In the genomic region with DNA sequence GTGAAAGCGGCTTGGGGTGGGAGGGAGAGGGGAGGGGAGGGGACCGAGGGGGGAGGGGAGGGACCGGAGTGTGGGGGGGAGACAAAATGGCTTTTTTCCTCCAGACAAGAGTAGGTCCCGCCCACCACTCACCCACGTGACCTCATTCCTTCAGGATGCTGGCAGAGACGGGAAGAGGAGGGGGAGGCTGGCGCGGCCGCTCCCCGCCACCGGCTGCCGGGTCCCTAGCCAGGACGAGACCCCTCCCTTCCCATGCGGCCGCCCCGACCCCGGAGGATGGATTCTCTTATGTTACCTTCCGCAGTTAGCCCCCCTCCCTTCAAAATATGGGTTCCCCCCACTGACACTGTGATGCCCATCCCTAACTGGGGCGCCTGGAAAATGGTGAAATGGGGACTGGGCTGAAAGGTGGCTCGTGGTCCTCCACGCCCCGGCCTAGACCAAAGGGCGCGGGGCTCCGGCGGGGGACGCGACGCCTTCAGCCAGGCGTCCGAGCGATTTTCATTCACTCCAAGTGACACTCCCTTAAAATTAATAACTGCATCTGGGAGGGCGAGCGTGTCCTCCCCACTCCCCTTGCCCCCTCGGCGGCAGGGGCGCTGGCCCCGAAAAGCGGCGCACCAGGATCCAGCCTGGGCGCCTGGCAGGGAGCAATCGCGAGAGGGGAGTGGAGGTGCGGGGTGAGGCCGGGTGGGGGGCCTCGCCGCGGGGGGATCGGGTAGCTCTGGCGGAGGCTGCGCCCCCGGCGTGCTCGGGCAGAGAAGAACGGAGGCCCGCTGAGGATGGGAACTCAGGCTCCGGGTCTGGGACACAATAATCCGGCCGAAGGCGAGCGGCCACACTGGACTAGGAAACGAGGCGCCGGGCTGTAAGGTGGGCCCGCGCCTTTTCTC, we compare ENCODE assay signal across 8 cellular contexts. TPM values are rescaled to one million over a fixed set of nuclear protein-coding genes. Genes with fewer than 3 reads are reported as not detected.
DNase-seq lines count a peak whose midpoint lies in the region; ATAC-seq, FAIRE-seq and TF ChIP-seq lines count a peak whose summit lies in the region.

A gene (minus strand): TSS at position 8 of the 893 bp plus-strand sequence. CDS start 7,934 bp downstream, outside the sequence.

- H3K4me3 ChIP-seq in HUES6 (ENCODE audit: low read depth, low read length) (peak within 1 kb of the TSS; percentile 96), PC-3 (ENCODE audit: low read length) (peak within 1 kb of the TSS; percentile 96), keratinocyte (ENCODE audit: control insufficient read depth in 2 of 3, extremely low read depth in 1 of 3, insufficient read depth in 2 of 3, low read depth in 1 of 3, low read length in 3 of 3) (peak within 1 kb of the TSS; percentile 87 to 95 (median 90)), skeletal muscle tissue (ENCODE audit: low read length in 3 of 3) (peak within 1 kb of the TSS; percentile 73 to 77 (median 76))

- H3K9ac ChIP-seq in HUES6 (ENCODE audit: low read length) (peak within 1 kb of the TSS; percentile 95), PC-3 (ENCODE audit: low read length) (peak within 1 kb of the TSS; percentile 69), keratinocyte (ENCODE audit: control insufficient read depth, extremely low read depth, insufficient read depth, low read length) (peak within 1 kb of the TSS; percentile 89), skeletal muscle tissue (ENCODE audit: low read depth in 1 of 3, low read length in 3 of 3) (peak within 1 kb of the TSS; percentile 68 to 76 (median 74))

- H3K9me3 ChIP-seq in HUES6 (ENCODE audit: control insufficient read depth, insufficient read depth, low read depth, low read length) (no peaks in the 10 kb centered on the region), PC-3 (ENCODE audit: low read length) (no peaks in the 10 kb centered on the region), keratinocyte (ENCODE audit: control insufficient read depth, low read depth, low read length) (no peaks in the 10 kb centered on the region), skeletal muscle tissue (ENCODE audit: control insufficient read depth in 3 of 3, low read length in 3 of 3) (no peaks in the 10 kb centered on the region)

- peak within 1 kb of the TSS; percentile 92 for H3K27ac ChIP-seq in HUES6 (ENCODE audit: low read depth, low read length)
- peak within 1 kb of the TSS; percentile 17; the same call in 1 of the 2 replicates for H3K27ac ChIP-seq in PC-3 (ENCODE audit: low read length)
- H3K27ac ChIP-seq in keratinocyte (ENCODE audit: control insufficient read depth, insufficient read depth, low read length) = peak within 1 kb of the TSS; percentile 63
- peak within 1 kb of the TSS; percentile 75 for H3K27ac ChIP-seq in skeletal muscle tissue (ENCODE audit: low read depth, low read length)

- dilution Hi-C loops in keratinocyte (cut with MboI; ENCODE audit: extremely low pct_ligation_motif_present, low sequenced_read_pairs) = no loop called here

- POLR2A ChIA-PET in PC-3 (lab: Charles Lee; ENCODE audit: unreplicated experiment) = no interaction called here

- CTCF ChIA-PET in PC-3 (lab: Charles Lee) = no interaction called here

- peak; percentile 80 for DNase-seq in COLO829 (ENCODE audit: low spot score)
- peak; percentile 79 for DNase-seq in PC-3
- DNase-seq in cerebellum (ENCODE audit: low spot score) = peak; percentile 89
- DNase-seq in keratinocyte (ENCODE audit: low read depth, low spot score) = no peak
- DNase-seq in SIG-M5 treated with dmso at 0.1 percent for 504 hours (lab: John Stamatoyannopoulos, UW; ENCODE audit: unreplicated experiment) = no peak

- intact Hi-C loops in PC-3 (cut with micrococcal nuclease) = no loop called here

- H3K27me3 ChIP-seq in HUES6 (ENCODE audit: control insufficient read depth, insufficient read depth, low read length) = peaks cover 8% of the 10 kb centered on the region
- no peaks in the 10 kb centered on the region for H3K27me3 ChIP-seq in PC-3 (ENCODE audit: low read length)
- H3K27me3 ChIP-seq in keratinocyte (ENCODE audit: control insufficient read depth, extremely low read depth, insufficient read depth, low read length) = no peaks in the 10 kb centered on the region
- peaks cover 11 to 59% (median 39%) of the 10 kb centered on the region in 3 donors for H3K27me3 ChIP-seq in skeletal muscle tissue (ENCODE audit: control insufficient read depth in 3 of 3, insufficient read depth in 3 of 3, low read length in 3 of 3)

- no peaks in the 10 kb centered on the region for H3K36me3 ChIP-seq in HUES6 (ENCODE audit: control insufficient read depth, insufficient read depth, low read length)
- no peaks in the 10 kb centered on the region for H3K36me3 ChIP-seq in PC-3 (ENCODE audit: low read depth, low read length)
- no peaks in the 10 kb centered on the region for H3K36me3 ChIP-seq in keratinocyte (ENCODE audit: control insufficient read depth in 2 of 2, extremely low read depth in 1 of 2, insufficient read depth in 2 of 2, low read length in 2 of 2)
- H3K36me3 ChIP-seq in skeletal muscle tissue (ENCODE audit: control insufficient read depth in 3 of 3, insufficient read depth in 3 of 3, low read length in 3 of 3) = peaks cover 0 to 8% (median 5%) of the 10 kb centered on the region in 3 donors

- no peak for FAIRE-seq in keratinocyte (lab: Jason Lieb, UNC)

- H3K4me2 ChIP-seq in PC-3 (ENCODE audit: low read length) = peak within 1 kb of the TSS; percentile 88
- peak within 1 kb of the TSS; percentile 94 for H3K4me2 ChIP-seq in keratinocyte (ENCODE audit: control insufficient read depth, extremely low read depth, insufficient read depth, low read depth, low read length)

- peaks cover 7% of the 10 kb centered on the region for H3K9me1 ChIP-seq in keratinocyte (ENCODE audit: control insufficient read depth, extremely low read depth, insufficient read depth, low read length)

- H3K4me1 ChIP-seq in HUES6 (ENCODE audit: control insufficient read depth, insufficient read depth, low read length) = peaks cover 32% of the 10 kb centered on the region
- peaks cover 19% of the 10 kb centered on the region for H3K4me1 ChIP-seq in PC-3 (ENCODE audit: insufficient read depth, low read length)
- H3K4me1 ChIP-seq in keratinocyte (ENCODE audit: control insufficient read depth, extremely low read depth, insufficient read depth, low read length) = peaks cover 27% of the 10 kb centered on the region
- H3K4me1 ChIP-seq in skeletal muscle tissue (ENCODE audit: control insufficient read depth in 3 of 3, insufficient read depth in 3 of 3, low read length in 3 of 3) = peaks cover 37 to 58% (median 57%) of the 10 kb centered on the region in 3 donors

- peaks cover 68% of the 10 kb centered on the region for H3K79me2 ChIP-seq in PC-3 (ENCODE audit: low read length)
- H3K79me2 ChIP-seq in keratinocyte (ENCODE audit: control insufficient read depth, insufficient read depth, low read length) = peaks cover 47% of the 10 kb centered on the region

- peak within 1 kb of the TSS; percentile 87 for H2AFZ ChIP-seq in PC-3 (ENCODE audit: low read length)
- peak within 1 kb of the TSS; percentile 81 for H2AFZ ChIP-seq in keratinocyte (ENCODE audit: control insufficient read depth, low read length)

- ATAC-seq in PC-3 (no peak; the same call in 1 of the 2 replicates), GM21576 (IDR thresholded peaks at IDR 0.05; ENCODE audit: unreplicated experiment) (no peak)

- H4K20me1 ChIP-seq in PC-3 (ENCODE audit: low read length) (0 out of 2 replicates have a peak, but pooled peaks cover 4% of the 10 kb centered on the region), keratinocyte (ENCODE audit: control insufficient read depth, extremely low read depth, insufficient read depth, low read length) (peaks cover 2% of the 10 kb centered on the region)

- TF ChIP-seq CTCF in PC-3 (conservative IDR thresholded peaks at IDR 0.05; ENCODE audit: low read depth, low read length) = no peak
- TF ChIP-seq CTCF in keratinocyte (optimal IDR thresholded peaks at IDR 0.05 in 1 of 3, IDR thresholded peaks at IDR 0.05 in 1 of 3, conservative IDR thresholded peaks at IDR 0.05 in 1 of 3; ENCODE audit: extremely low read depth in 1 of 3, insufficient read depth in 2 of 3, low read length in 3 of 3) = no peak

- H3F3A ChIP-seq in PC-3 (ENCODE audit: low read length, unreplicated experiment) = no peaks in the 10 kb centered on the region

- no TSS peak for BruUV-seq in PC-3 (replicated peaks; lab: Mats Ljungman, UMichigan)

- H3K9me2 ChIP-seq in PC-3 (replicated peaks; ENCODE audit: low read length) = no peaks in the 10 kb centered on the region

RNA-seq across cellular contexts. Expression of the gene that starts here (rescaled TPM):
- total RNA-seq in PC-3 (2014; rRNA removed) = 14.1 and 15.8 TPM in 2 replicates
- 6.4 TPM for total RNA-seq in cerebellum
- 3.3 to 6.9 TPM (median 4.1 TPM) in 3 replicates for polyA plus RNA-seq in keratinocyte
- polyA plus RNA-seq in keratinocyte (2011; ENCODE audit: low read depth) = 14.1 TPM
- polyA plus RNA-seq in keratinocyte (2011; cell fraction: cytosol; rRNA removed) = 6.6 and 11.6 TPM in 2 replicates
- polyA plus RNA-seq in keratinocyte (2011; cell fraction: nucleus; rRNA removed) = 10.1 and 12.5 TPM in 2 replicates
- 14.9 and 19.0 TPM in 2 replicates for polyA plus RNA-seq in keratinocyte (2012; ENCODE audit: low replicate concordance)
- 3.1 to 24.6 TPM (median 5.8 TPM) in 3 replicates for polyA minus RNA-seq in keratinocyte
- polyA minus RNA-seq in keratinocyte (2011; cell fraction: cytosol; rRNA and poly(A)+ RNA removed) = 15.5 TPM
- 3.2 and 6.3 TPM in 2 replicates for polyA minus RNA-seq in keratinocyte (2011; cell fraction: nucleus; rRNA and poly(A)+ RNA removed)
- 3.1 TPM for total RNA-seq in skeletal muscle tissue

Comparison
In these comparisons a context has a peak if more than half of its experiments do, and no peak if none do; other contexts are left out.
1. DNase-seq: peak in COLO829 (single experiment), PC-3 (single experiment) and cerebellum (single experiment); none in keratinocyte (single experiment) and SIG-M5 treated with dmso at 0.1 percent for 504 hours (single experiment).
2. H3K27ac ChIP-seq: peak in every context shown above with its lines; median percentile 92 in HUES6; 75 in skeletal muscle tissue; 63 in keratinocyte; 17 in PC-3.
3. Peak in every context shown above with its lines, with median percentiles within 50 percentile points of each other: H3K4me3 ChIP-seq and H3K9ac ChIP-seq.